In the genomic region with DNA sequence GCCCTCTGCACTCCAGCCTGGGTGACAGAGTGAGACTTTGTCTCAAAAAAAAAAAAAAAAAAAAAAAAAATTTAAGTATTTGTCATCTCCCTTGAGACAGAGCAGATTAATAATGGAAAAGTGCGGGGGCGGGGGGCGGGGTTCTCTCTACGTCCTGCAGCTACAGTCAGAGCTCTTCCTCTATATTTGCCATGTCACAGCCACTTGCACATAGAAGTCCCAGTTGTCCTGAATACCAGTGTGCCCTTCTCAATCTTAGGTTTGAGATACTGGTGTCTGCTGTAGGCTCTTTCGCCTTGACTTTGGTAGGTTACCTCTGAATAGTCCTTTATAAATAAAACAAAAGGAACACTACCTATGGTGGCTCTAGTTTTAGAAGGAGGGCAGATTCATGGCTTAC, we compare ENCODE assay signal across 1 cellular context.
TF ChIP-seq lines count a peak whose summit lies in the region.

No MANE protein-coding gene starts in this region.

TF ChIP-seq in HCT116, 20 proteins besides CTCF, POLR2A, EP300 and RAD21:
- TF ChIP-seq, protein P1, sequence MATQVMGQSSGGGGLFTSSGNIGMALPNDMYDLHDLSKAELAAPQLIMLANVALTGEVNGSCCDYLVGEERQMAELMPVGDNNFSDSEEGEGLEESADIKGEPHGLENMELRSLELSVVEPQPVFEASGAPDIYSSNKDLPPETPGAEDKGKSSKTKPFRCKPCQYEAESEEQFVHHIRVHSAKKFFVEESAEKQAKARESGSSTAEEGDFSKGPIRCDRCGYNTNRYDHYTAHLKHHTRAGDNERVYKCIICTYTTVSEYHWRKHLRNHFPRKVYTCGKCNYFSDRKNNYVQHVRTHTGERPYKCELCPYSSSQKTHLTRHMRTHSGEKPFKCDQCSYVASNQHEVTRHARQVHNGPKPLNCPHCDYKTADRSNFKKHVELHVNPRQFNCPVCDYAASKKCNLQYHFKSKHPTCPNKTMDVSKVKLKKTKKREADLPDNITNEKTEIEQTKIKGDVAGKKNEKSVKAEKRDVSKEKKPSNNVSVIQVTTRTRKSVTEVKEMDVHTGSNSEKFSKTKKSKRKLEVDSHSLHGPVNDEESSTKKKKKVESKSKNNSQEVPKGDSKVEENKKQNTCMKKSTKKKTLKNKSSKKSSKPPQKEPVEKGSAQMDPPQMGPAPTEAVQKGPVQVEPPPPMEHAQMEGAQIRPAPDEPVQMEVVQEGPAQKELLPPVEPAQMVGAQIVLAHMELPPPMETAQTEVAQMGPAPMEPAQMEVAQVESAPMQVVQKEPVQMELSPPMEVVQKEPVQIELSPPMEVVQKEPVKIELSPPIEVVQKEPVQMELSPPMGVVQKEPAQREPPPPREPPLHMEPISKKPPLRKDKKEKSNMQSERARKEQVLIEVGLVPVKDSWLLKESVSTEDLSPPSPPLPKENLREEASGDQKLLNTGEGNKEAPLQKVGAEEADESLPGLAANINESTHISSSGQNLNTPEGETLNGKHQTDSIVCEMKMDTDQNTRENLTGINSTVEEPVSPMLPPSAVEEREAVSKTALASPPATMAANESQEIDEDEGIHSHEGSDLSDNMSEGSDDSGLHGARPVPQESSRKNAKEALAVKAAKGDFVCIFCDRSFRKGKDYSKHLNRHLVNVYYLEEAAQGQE (IDR thresholded peaks at IDR 0.05; ENCODE audit: low read depth): no peak
- no peak for TF ChIP-seq SIN3A (IDR thresholded peaks at IDR 0.05; ENCODE audit: low read depth)
- no peak for TF ChIP-seq YY1 (IDR thresholded peaks at IDR 0.05; ENCODE audit: extremely low read depth, insufficient replicate concordance, low read depth, low read length)
- no peak for TF ChIP-seq POLR2AphosphoS5 (IDR thresholded peaks at IDR 0.05; ENCODE audit: low read depth, low read length)
- TF ChIP-seq EGR1 (IDR thresholded peaks at IDR 0.05; ENCODE audit: low read depth): peak; percentile 60
